In genomic region chr17:27466748-27467375, GRCh38 we compare ENCODE assay signal across 1 cellular context.
TF ChIP-seq lines count a peak whose summit lies in the region.

No MANE protein-coding gene starts in this region.

TF ChIP-seq in HEK293T, 16 proteins besides CTCF, POLR2A, EP300 and RAD21 (continued from another document):
- no peak for TF ChIP-seq FOXM1 (IDR thresholded peaks at IDR 0.05; ENCODE audit: borderline replicate concordance)
- no peak for TF ChIP-seq FOXK2 (IDR thresholded peaks at IDR 0.05)
- no peak for TF ChIP-seq BHLHE40 (IDR thresholded peaks at IDR 0.05; ENCODE audit: borderline replicate concordance)
- no peak for TF ChIP-seq CTBP1 (IDR thresholded peaks at IDR 0.05; ENCODE audit: borderline replicate concordance)
- TF ChIP-seq SUZ12 (IDR thresholded peaks at IDR 0.05) = no peak
- TF ChIP-seq LEF1 (IDR thresholded peaks at IDR 0.05; ENCODE audit: borderline replicate concordance) = no peak
- TF ChIP-seq NFRKB (IDR thresholded peaks at IDR 0.05) = no peak
- no peak for TF ChIP-seq SP1 (IDR thresholded peaks at IDR 0.05)
- no peak for TF ChIP-seq ELF4 (IDR thresholded peaks at IDR 0.05)
- no peak for TF ChIP-seq FOXA1 (IDR thresholded peaks at IDR 0.05)
TF ChIP-seq in HEK293T: peak in this region for 0.
